ENCODE assay signal across 8 cellular contexts in genomic region chrX:103533428-103534216, GRCh38. TPM values are rescaled to one million over a fixed set of nuclear protein-coding genes. Genes with fewer than 3 reads are reported as not detected.
DNase-seq lines count a peak whose midpoint lies in the region; ATAC-seq and TF ChIP-seq lines count a peak whose summit lies in the region.

No MANE protein-coding gene starts in this region.

- H3K4me1 ChIP-seq in esophagus muscularis mucosa (peaks cover 0 to 48% (median 13%) of the 10 kb centered on the region in 4 donors), muscle layer of duodenum (ENCODE audit: control insufficient read depth in 1 of 2, insufficient read depth in 2 of 2, low read length in 2 of 2) (no peaks in the 10 kb centered on the region)

- H3K9me3 Mint-ChIP-seq in activated T-cell treated with anti-CD3 and anti-CD28 coated beads, Interleukin-2, amount 50 U/mL, for 24 hours: no peaks in the 10 kb centered on the region

- no peaks in the 10 kb centered on the region for H3K27me3 ChIP-seq in esophagus muscularis mucosa
- no peaks in the 10 kb centered on the region for H3K27me3 ChIP-seq in muscle layer of duodenum (ENCODE audit: low read depth, low read length)

- ATAC-seq in HG03354 (IDR thresholded peaks at IDR 0.05; ENCODE audit: poor library complexity, severe bottlenecking, unreplicated experiment) (peak; percentile 81), GM21423 (IDR thresholded peaks at IDR 0.05; ENCODE audit: unreplicated experiment) (no peak)

- intact Hi-C loops in esophagus muscularis mucosa (cut with DNase I): loop anchor here (2.0 to 5.0 kb wide), 3 partner anchors 99 to 283 kb away; partner anchors contain the start of gene MORF4L2

- peak; percentile 66 for TF ChIP-seq CTCF in GM12864 (IDR thresholded peaks at IDR 0.05; ENCODE audit: low read depth, low read length, missing control alignments)
- peak; percentile 72 to 90 (median 86) for TF ChIP-seq CTCF in esophagus muscularis mucosa (IDR thresholded peaks at IDR 0.05)

- no peaks in the 10 kb centered on the region for H3K36me3 Mint-ChIP-seq in activated T-cell treated with anti-CD3 and anti-CD28 coated beads, Interleukin-2, amount 50 U/mL, for 24 hours (ENCODE audit: low read depth)

- H3K4me1 Mint-ChIP-seq in activated T-cell treated with anti-CD3 and anti-CD28 coated beads, Interleukin-2, amount 50 U/mL, for 24 hours (ENCODE audit: low read depth): peaks cover 3% of the 10 kb centered on the region

- H3K36me3 ChIP-seq in esophagus muscularis mucosa (no peaks in the 10 kb centered on the region), muscle layer of duodenum (ENCODE audit: control insufficient read depth in 1 of 2, insufficient read depth in 2 of 2, low read length in 2 of 2) (no peaks in the 10 kb centered on the region)

- no peak for TF ChIP-seq EP300 in esophagus muscularis mucosa (IDR thresholded peaks at IDR 0.05)

- 11% methylated on average over 15 of the region's 15 CpGs for WGBS in esophagus muscularis mucosa

- no peaks in the 10 kb centered on the region for H3K9me3 ChIP-seq in esophagus muscularis mucosa
- H3K9me3 ChIP-seq in muscle layer of duodenum (ENCODE audit: control insufficient read depth in 1 of 2, low read length in 2 of 2): no peaks in the 10 kb centered on the region

- peaks cover 44% of the 10 kb centered on the region for H3K27me3 Mint-ChIP-seq in activated T-cell treated with anti-CD3 and anti-CD28 coated beads, Interleukin-2, amount 50 U/mL, for 24 hours

- H3K4me3 Mint-ChIP-seq in activated T-cell treated with anti-CD3 and anti-CD28 coated beads, Interleukin-2, amount 50 U/mL, for 24 hours: peak overlapping the region; percentile 54

- no peak overlapping the region for H3K27ac Mint-ChIP-seq in activated T-cell treated with anti-CD3 and anti-CD28 coated beads, Interleukin-2, amount 50 U/mL, for 24 hours

- DNase-seq in GM12864 (ENCODE audit: low read depth) (peak; percentile 26), NOMO-1 (lab: John Stamatoyannopoulos, UW; ENCODE audit: unreplicated experiment in 2 of 2) (peak; percentile 2 to 25), esophagus muscularis mucosa (ENCODE audit: extremely low spot score) (peak; percentile 94)
- peak; percentile 82 for DNase-seq in activated T-cell treated with anti-CD3 and anti-CD28 coated beads, Interleukin-2, amount 50 U/mL, for 24 hours
- DNase-seq in stimulated activated CD8-positive, alpha-beta memory T cell treated with anti-CD3 and anti-CD28 coated beads, Interleukin-7, amount 100 ng/mL, for 1 hour (ENCODE audit: low read depth in 2 of 2): peak; percentile 26 to 38

- peak overlapping the region; percentile 13 to 62 (median 58) for H3K27ac ChIP-seq in esophagus muscularis mucosa (replicated peaks in 1 of 4)
- H3K27ac ChIP-seq in muscle layer of duodenum (ENCODE audit: low read length): no peak overlapping the region

- H3K4me3 ChIP-seq in GM12864 (ENCODE audit: low read depth, low read length) (peak overlapping the region; percentile 19), esophagus muscularis mucosa (peak overlapping the region; percentile 46 to 50 (median 48)), muscle layer of duodenum (ENCODE audit: low read depth in 1 of 2, low read length in 2 of 2) (peak overlapping the region; percentile 60 to 74)

- no peak for TF ChIP-seq POLR2A in esophagus muscularis mucosa (IDR thresholded peaks at IDR 0.05; ENCODE audit: low read depth)

RNA-seq across cellular contexts. Expression of gene RAB40A, which starts 14.3 kb away (rescaled TPM):
- 10 to 100 TPM in 1 of 4 donors, 1 to 10 TPM in 3; 4.5 to 13.2 (median 9.5) TPM for total RNA-seq in esophagus muscularis mucosa

RNA-seq across cellular contexts. Expression of gene TCEAL4, which starts 51.7 kb away (rescaled TPM):
- total RNA-seq in esophagus muscularis mucosa: 100 to 1,000 TPM; 343 to 818 (median 418) TPM

Comparison
In these comparisons a context has a peak if more than half of its experiments do, and no peak if none do; other contexts are left out.
1. DNase-seq: peak in every context shown above with its lines; median percentile 94 in esophagus muscularis mucosa; 82 in activated T-cell treated with anti-CD3 and anti-CD28 coated beads, Interleukin-2, amount 50 U/mL, for 24 hours; 32 in stimulated activated CD8-positive, alpha-beta memory T cell treated with anti-CD3 and anti-CD28 coated beads, Interleukin-7, amount 100 ng/mL, for 1 hour; 26 in GM12864; 14 in NOMO-1.